In the genomic region with DNA sequence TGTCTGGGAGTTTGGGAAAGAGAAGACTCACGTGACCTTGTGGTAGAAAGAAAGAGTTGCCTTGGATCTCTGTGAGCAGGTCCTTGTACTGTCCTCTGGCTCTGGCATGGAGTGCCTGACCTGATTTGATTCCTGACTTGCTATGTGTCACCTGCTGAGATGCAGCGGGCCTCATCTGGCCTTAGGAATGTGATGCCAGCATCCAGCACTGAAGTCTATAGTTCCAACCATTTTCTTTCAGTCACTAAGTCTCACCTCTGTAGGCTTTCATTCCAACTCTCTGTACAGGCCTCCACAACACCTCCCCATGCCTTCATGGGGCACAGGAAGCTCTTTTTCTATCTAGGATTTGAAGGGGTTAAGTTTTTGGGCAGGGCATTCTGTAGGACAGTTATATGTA, we compare ENCODE assay signal across 21 cellular contexts. TPM values are rescaled to one million over a fixed set of nuclear protein-coding genes. Genes with fewer than 3 reads are reported as not detected.
A peak's percentile ranks its signal among the peaks of the same experiment; 100 is the strongest.
DNase-seq lines count a peak whose midpoint lies in the region; ATAC-seq and TF ChIP-seq lines count a peak whose summit lies in the region.
"Had no signal": no experiment of that assay in that cellular context is flagged by ENCODE, and none has a peak within 500 bp of the region (broad histone marks: within the 10 kb centered on the region; RNA-seq: fewer than 3 reads in every experiment).

No MANE protein-coding gene starts in this region.

- H3K9me3 Mint-ChIP-seq in natural killer cell treated with Interleukin-12 subunit alpha and Interleukin-12 subunit beta and Interleukin-15 and Interleukin-18, amount 100 ng/mL, for 72 hours, result no peaks in the 10 kb centered on the region
- no peaks in the 10 kb centered on the region for H3K9me3 Mint-ChIP-seq in natural killer cell
- H3K9me3 Mint-ChIP-seq in CD8-positive, alpha-beta T cell, result no peaks in the 10 kb centered on the region
- no peaks in the 10 kb centered on the region for H3K9me3 Mint-ChIP-seq in neural progenitor cell
- H3K9me3 Mint-ChIP-seq: effector memory CD8-positive, alpha-beta T cell had no signal

- no peak for TF ChIP-seq CTCF in natural killer cell (IDR thresholded peaks at IDR 0.05)
- no peak for TF ChIP-seq CTCF in neutrophil (IDR thresholded peaks at IDR 0.05)
- no peak for TF ChIP-seq CTCF in ascending aorta (IDR thresholded peaks at IDR 0.05)
- TF ChIP-seq CTCF in CD8-positive, alpha-beta T cell (IDR thresholded peaks at IDR 0.05), result no peak
- no peak for TF ChIP-seq CTCF in neural progenitor cell (IDR thresholded peaks at IDR 0.05)

- H3K4me3 ChIP-seq in esophagus (ENCODE audit: low read depth in 1 of 2, low read length in 2 of 2) (no peak overlapping the region), neutrophil (ENCODE audit: low read depth in 1 of 2, low read length in 1 of 2) (peak overlapping the region in 1 of 2 experiments; percentile 19), ascending aorta (no peak overlapping the region), neural progenitor cell (no peak overlapping the region)
- H3K4me3 ChIP-seq in CD8-positive, alpha-beta T cell (ENCODE audit: low read depth, low read length), result no peak overlapping the region
- H3K4me3 ChIP-seq: SJSA1, uterus had no signal

- H3K36me3 ChIP-seq in esophagus (ENCODE audit: control insufficient read depth in 2 of 2, insufficient read depth in 2 of 2, low read length in 1 of 2) (no peaks in the 10 kb centered on the region), neutrophil (no peaks in the 10 kb centered on the region), ascending aorta (no peaks in the 10 kb centered on the region), neural progenitor cell (no peaks in the 10 kb centered on the region)
- no peaks in the 10 kb centered on the region for H3K36me3 ChIP-seq in CD8-positive, alpha-beta T cell (ENCODE audit: insufficient read depth, low read length)
- H3K36me3 ChIP-seq: SJSA1, uterus had no signal

- no peak overlapping the region for H3K9ac ChIP-seq in neural progenitor cell

- ATAC-seq in natural killer cell treated with Interleukin-12 subunit alpha and Interleukin-12 subunit beta and Interleukin-15 and Interleukin-18, amount 100 ng/mL, for 72 hours, result no peak
- ATAC-seq in natural killer cell (no peak), HG02798 (IDR thresholded peaks at IDR 0.05; ENCODE audit: poor library complexity, unreplicated experiment) (no peak)
- ATAC-seq in CD8-positive, alpha-beta T cell, result no peak
- ATAC-seq: effector memory CD8-positive, alpha-beta T cell; HCT116 had no signal

- no peak overlapping the region for H3K4me2 ChIP-seq in neural progenitor cell

- 86 to 90% methylated on average over 2 of the region's 2 CpGs for WGBS in esophagus, 2 donors

- no peaks in the 10 kb centered on the region for H3K36me3 Mint-ChIP-seq in natural killer cell treated with Interleukin-12 subunit alpha and Interleukin-12 subunit beta and Interleukin-15 and Interleukin-18, amount 100 ng/mL, for 72 hours
- H3K36me3 Mint-ChIP-seq in natural killer cell (no peaks in the 10 kb centered on the region), neural progenitor cell (no peaks in the 10 kb centered on the region)
- no peaks in the 10 kb centered on the region for H3K36me3 Mint-ChIP-seq in CD8-positive, alpha-beta T cell
- H3K36me3 Mint-ChIP-seq: brain had no signal

- no peaks in the 10 kb centered on the region for H3K27me3 ChIP-seq in esophagus (ENCODE audit: control insufficient read depth in 1 of 2, insufficient read depth in 2 of 2, low read length in 2 of 2)
- H3K27me3 ChIP-seq in neutrophil, result no peaks in the 10 kb centered on the region
- no peaks in the 10 kb centered on the region for H3K27me3 ChIP-seq in ascending aorta
- no peaks in the 10 kb centered on the region for H3K27me3 ChIP-seq in CD8-positive, alpha-beta T cell (ENCODE audit: insufficient read depth, low read length)
- no peaks in the 10 kb centered on the region for H3K27me3 ChIP-seq in neural progenitor cell
- H3K27me3 ChIP-seq: SJSA1, uterus had no signal

- POLR2A ChIA-PET in CD8-positive, alpha-beta T cell (lab: Charles Lee), result interaction anchor here (1.0 kb wide), 1 partner anchor 11 kb away, joined by 3 read pairs; no protein-coding TSS in a partner anchor

- peak overlapping the region; percentile 33 for H3K4me3 Mint-ChIP-seq in natural killer cell treated with Interleukin-12 subunit alpha and Interleukin-12 subunit beta and Interleukin-15 and Interleukin-18, amount 100 ng/mL, for 72 hours
- H3K4me3 Mint-ChIP-seq in natural killer cell (no peak overlapping the region), neural progenitor cell (no peak overlapping the region)
- no peak overlapping the region for H3K4me3 Mint-ChIP-seq in CD8-positive, alpha-beta T cell
- H3K4me3 Mint-ChIP-seq: brain; effector memory CD8-positive, alpha-beta T cell had no signal

- H3K79me2 ChIP-seq in neural progenitor cell (ENCODE audit: low read depth), result no peaks in the 10 kb centered on the region

- no peaks in the 10 kb centered on the region for H4K20me1 ChIP-seq in neural progenitor cell (ENCODE audit: low read depth)

- H3K27ac Mint-ChIP-seq in natural killer cell treated with Interleukin-12 subunit alpha and Interleukin-12 subunit beta and Interleukin-15 and Interleukin-18, amount 100 ng/mL, for 72 hours, result peak overlapping the region; percentile 59 to 80
- peak overlapping the region in 1 of 2 donors; percentile 31 for H3K27ac Mint-ChIP-seq in natural killer cell
- no peak overlapping the region for H3K27ac Mint-ChIP-seq in CD8-positive, alpha-beta T cell
- no peak overlapping the region for H3K27ac Mint-ChIP-seq in neural progenitor cell
- H3K27ac Mint-ChIP-seq: effector memory CD8-positive, alpha-beta T cell had no signal

- H2AFZ ChIP-seq in neural progenitor cell (replicated peaks), result no peak overlapping the region

- intact Hi-C loops in natural killer cell (cut with micrococcal nuclease), result no loop called here
- intact Hi-C loops in ascending aorta (cut with DNase I), result no loop called here
- intact Hi-C loops in CD8-positive, alpha-beta T cell (cut with DNase I, micrococcal nuclease), result no loop called here

- no peak for DNase-seq in natural killer cell treated with Interleukin-12 subunit alpha and Interleukin-12 subunit beta and Interleukin-15 and Interleukin-18, amount 100 ng/mL, for 72 hours (ENCODE audit: low spot score)
- DNase-seq in natural killer cell (no peak), ascending aorta (ENCODE audit: low spot score in 2 of 2) (no peak), neural progenitor cell (ENCODE audit: low spot score) (no peak)
- no peak for DNase-seq in CD8-positive, alpha-beta T cell
- DNase-seq: activated gamma-delta T cell; DMS 273 treated with DMSO at 0.1 percent for 48 hours; effector memory CD8-positive, alpha-beta T cell; Kasumi-1; NCI-H1694; NCI-H526 treated with DMSO at 0.1 percent for 48 hours; stimulated activated CD4-positive, alpha-beta T cell treated with anti-CD3 and anti-CD28 coated beads, Interleukin-1b, Interleukin-23, amount 100 ng/mL, for 48 hours; substantia nigra; uterus had no signal

- CTCF ChIA-PET in CD8-positive, alpha-beta T cell (lab: Charles Lee), result interaction anchor here (0.7 to 2.0 kb wide), 3 partner anchors 11 to 36 kb away, joined by 3 to 8 read pairs (median 4); no protein-coding TSS in a partner anchor

- H3F3A ChIP-seq in neural progenitor cell (ENCODE audit: low read depth), result no peaks in the 10 kb centered on the region

- no peaks in the 10 kb centered on the region for H3K27me3 Mint-ChIP-seq in natural killer cell treated with Interleukin-12 subunit alpha and Interleukin-12 subunit beta and Interleukin-15 and Interleukin-18, amount 100 ng/mL, for 72 hours
- H3K27me3 Mint-ChIP-seq in natural killer cell (ENCODE audit: low read depth in 2 of 2), result no peaks in the 10 kb centered on the region
- H3K27me3 Mint-ChIP-seq in CD8-positive, alpha-beta T cell (ENCODE audit: low read depth), result no peaks in the 10 kb centered on the region
- H3K27me3 Mint-ChIP-seq in neural progenitor cell (ENCODE audit: insufficient read depth, low read depth), result peaks cover 3% of the 10 kb centered on the region
- H3K27me3 Mint-ChIP-seq: effector memory CD8-positive, alpha-beta T cell had no signal

- no peaks in the 10 kb centered on the region for H3K9me3 ChIP-seq in esophagus (ENCODE audit: control insufficient read depth in 2 of 2, insufficient read depth in 1 of 2, low read depth in 1 of 2, low read length in 1 of 2)
- H3K9me3 ChIP-seq in neutrophil, result no peaks in the 10 kb centered on the region
- H3K9me3 ChIP-seq in ascending aorta, result no peaks in the 10 kb centered on the region
- H3K9me3 ChIP-seq in CD8-positive, alpha-beta T cell (ENCODE audit: low read length), result no peaks in the 10 kb centered on the region
- no peaks in the 10 kb centered on the region for H3K9me3 ChIP-seq in neural progenitor cell (ENCODE audit: low read depth)
- H3K9me3 ChIP-seq: SJSA1, uterus had no signal

- H3K27ac ChIP-seq in esophagus (ENCODE audit: low read depth in 2 of 2, low read length in 1 of 2) (peak overlapping the region; percentile 66 to 89), neutrophil (peak overlapping the region; percentile 97), ascending aorta (no peak overlapping the region), neural progenitor cell (no peak overlapping the region)
- no peak overlapping the region for H3K27ac ChIP-seq in CD8-positive, alpha-beta T cell (ENCODE audit: low read depth, low read length)
- H3K27ac ChIP-seq: HL-60, SJSA1, uterus had no signal

- peaks cover 0 to 6% of the 10 kb centered on the region in 2 donors for H3K4me1 ChIP-seq in esophagus (ENCODE audit: control insufficient read depth in 2 of 2, insufficient read depth in 2 of 2, low read length in 1 of 2)
- peaks cover 69% of the 10 kb centered on the region in 2 experiments for H3K4me1 ChIP-seq in neutrophil (ENCODE audit: control insufficient read depth in 1 of 2, insufficient read depth in 1 of 2, low read depth in 1 of 2, low read length in 1 of 2)
- no peaks in the 10 kb centered on the region for H3K4me1 ChIP-seq in ascending aorta
- H3K4me1 ChIP-seq in CD8-positive, alpha-beta T cell (ENCODE audit: insufficient read depth, low read length), result peaks cover 9% of the 10 kb centered on the region
- no peaks in the 10 kb centered on the region for H3K4me1 ChIP-seq in neural progenitor cell
- H3K4me1 ChIP-seq: SJSA1, uterus had no signal

- H3K4me1 Mint-ChIP-seq in natural killer cell treated with Interleukin-12 subunit alpha and Interleukin-12 subunit beta and Interleukin-15 and Interleukin-18, amount 100 ng/mL, for 72 hours (ENCODE audit: low read depth in 2 of 2), result peaks cover 31 to 37% of the 10 kb centered on the region in 2 donors
- peaks cover 11 to 21% of the 10 kb centered on the region in 2 donors for H3K4me1 Mint-ChIP-seq in natural killer cell
- H3K4me1 Mint-ChIP-seq in CD8-positive, alpha-beta T cell (ENCODE audit: low read depth), result peaks cover 17% of the 10 kb centered on the region
- H3K4me1 Mint-ChIP-seq in neural progenitor cell, result no peaks in the 10 kb centered on the region

RNA-seq across cellular contexts. Expression of gene OXSR1, which starts 12.1 kb away (rescaled TPM):
- total RNA-seq in natural killer cell treated with Interleukin-12 subunit alpha and Interleukin-12 subunit beta and Interleukin-15 and Interleukin-18, amount 100 ng/mL, for 72 hours, result 10 to 100 TPM; 59.9 to 66.8 TPM
- 10 to 100 TPM; 37.2 to 46.1 (median 44.0) TPM for total RNA-seq in natural killer cell
- polyA plus RNA-seq in esophagus, result 10 to 100 TPM; 21.7 to 27.5 TPM
- total RNA-seq in ascending aorta, result 13.3 TPM
- total RNA-seq in CD8-positive, alpha-beta T cell, result 10 to 100 TPM; 45.4 to 45.6 TPM
- total RNA-seq in neural progenitor cell (ENCODE audit: low replicate concordance), result 60.2 and 65.8 TPM in 2 replicates

RNA-seq across cellular contexts. Expression of gene MYD88, which starts 14.8 kb away (rescaled TPM):
- total RNA-seq in natural killer cell treated with Interleukin-12 subunit alpha and Interleukin-12 subunit beta and Interleukin-15 and Interleukin-18, amount 100 ng/mL, for 72 hours, result 10 to 100 TPM; 55.8 to 63.1 TPM
- total RNA-seq in natural killer cell (10 to 100 TPM; 60.5 to 71.0 (median 67.7) TPM), ascending aorta (38.8 TPM), neural progenitor cell (ENCODE audit: low replicate concordance) (3.1 and 5.5 TPM in 2 replicates)
- polyA plus RNA-seq in esophagus, result 10 to 100 TPM; 26.5 to 44.0 TPM
- total RNA-seq in CD8-positive, alpha-beta T cell, result 10 to 100 TPM; 32.2 to 32.7 TPM

RNA-seq across cellular contexts. Expression of gene ACAA1, which starts 16.3 kb away (rescaled TPM):
- total RNA-seq in natural killer cell treated with Interleukin-12 subunit alpha and Interleukin-12 subunit beta and Interleukin-15 and Interleukin-18, amount 100 ng/mL, for 72 hours, result 10 to 100 TPM; 78.6 to 88.2 TPM
- 100 to 1,000 TPM in 1 of 3 donors, 10 to 100 TPM in 2; 79.4 to 101 (median 93.9) TPM for total RNA-seq in natural killer cell
- 100 to 1,000 TPM in 1 of 2 donors, 10 to 100 TPM in 1; 79.4 to 101 TPM for polyA plus RNA-seq in esophagus
- total RNA-seq in ascending aorta, result 52.6 TPM
- total RNA-seq in CD8-positive, alpha-beta T cell, result 10 to 100 TPM; 49.4 to 49.9 TPM
- 3.3 and 13.3 TPM in 2 replicates for total RNA-seq in neural progenitor cell (ENCODE audit: low replicate concordance)

Comparison
In these comparisons a context has a peak if more than half of its experiments do, and no peak if none do; other contexts are left out.
1. H3K27ac Mint-ChIP-seq: peak in natural killer cell treated with Interleukin-12 subunit alpha and Interleukin-12 subunit beta and Interleukin-15 and Interleukin-18, amount 100 ng/mL, for 72 hours (2 of 2); none in CD8-positive, alpha-beta T cell (single experiment) and neural progenitor cell (single experiment).
2. H3K27ac ChIP-seq: peak in esophagus (2 of 2) and neutrophil (single experiment); none in ascending aorta (0 of 2), CD8-positive, alpha-beta T cell (single experiment) and neural progenitor cell (single experiment).